In the genomic region with DNA sequence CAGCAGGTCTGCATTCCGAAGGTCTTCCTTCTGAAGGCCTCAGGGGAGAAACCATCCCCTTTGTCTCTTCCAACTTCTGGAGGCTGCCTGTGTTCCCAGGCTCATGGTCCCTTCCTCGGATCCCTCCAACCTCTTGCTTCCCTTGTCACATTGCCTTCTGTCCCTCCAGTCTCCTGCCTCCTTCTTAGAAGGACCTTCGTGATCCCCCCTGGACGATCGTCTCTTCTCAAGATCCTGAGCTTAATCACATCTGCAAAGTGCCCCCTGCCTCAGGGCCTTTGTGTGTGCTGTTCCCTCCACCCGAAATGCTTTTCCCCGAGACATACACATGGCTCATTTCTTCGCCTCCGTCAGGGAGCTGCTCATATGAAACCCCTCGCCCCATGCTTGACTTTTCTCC, we compare ENCODE assay signal across 23 cellular contexts.
DNase-seq lines count a peak whose midpoint lies in the region; ATAC-seq and TF ChIP-seq lines count a peak whose summit lies in the region.
"Had no signal": no experiment of that assay in that cellular context is flagged by ENCODE, and none has a peak within 500 bp of the region (broad histone marks: within the 10 kb centered on the region; RNA-seq: fewer than 3 reads in every experiment).

No MANE protein-coding gene starts in this region.

- H3K4me1 Mint-ChIP-seq in T-helper 2 cell treated with Interferon-gamma antibody and Interleukin-4, amounts not matched to agents 5 μg/mL and 100 μg/mL, for 36 hours (ENCODE audit: low read depth): peaks cover 49% of the 10 kb centered on the region
- H3K4me1 Mint-ChIP-seq in naive thymus-derived CD8-positive, alpha-beta T cell: peaks cover 24 to 56% (median 55%) of the 10 kb centered on the region in 4 donors
- no peaks in the 10 kb centered on the region for H3K4me1 Mint-ChIP-seq in progenitor cell of endocrine pancreas (ENCODE audit: low read depth)

- H3K27ac ChIP-seq in BLaER1 (no peak overlapping the region; the same call in 1 of the 2 replicates), RWPE2 (ENCODE audit: poor library complexity, severe bottlenecking) (peak overlapping the region; percentile 89)
- H3K27ac ChIP-seq: adrenal gland, body of pancreas, KMS-11, psoas muscle, SJSA1 had no signal

- DNase-seq in T-helper 2 cell treated with Interferon-gamma antibody and Interleukin-4, amounts not matched to agents 5 μg/mL and 100 μg/mL, for 36 hours (ENCODE audit: low spot score): no peak
- DNase-seq in T-helper 2 cell (no peak), RWPE2 (ENCODE audit: low spot score) (no peak), GM10266 (ENCODE audit: extremely low spot score) (no peak), progenitor cell of endocrine pancreas (ENCODE audit: low spot score, unreplicated experiment) (no peak), NCI-H1436 treated with DMSO at 0.1 percent for 48 hours (lab: John Stamatoyannopoulos, UW) (no peak)
- DNase-seq in naive thymus-derived CD8-positive, alpha-beta T cell: no peak
- DNase-seq: 8988T; activated CD8-positive, alpha-beta memory T cell treated with anti-CD3 and anti-CD28 coated beads, Interleukin-2, amount 50 U/mL, for 4 hours; adrenal gland; body of pancreas; dorsolateral prefrontal cortex; GDM1; hippocampal formation; immature natural killer cell; NCI-H1417 treated with DMSO at 0.1 percent for 48 hours; NCI-H2081 treated with DMSO at 0.1 percent for 48 hours; psoas muscle had no signal

- H3K4me3 Mint-ChIP-seq in T-helper 2 cell treated with Interferon-gamma antibody and Interleukin-4, amounts not matched to agents 5 μg/mL and 100 μg/mL, for 36 hours: no peak overlapping the region
- H3K4me3 Mint-ChIP-seq in naive thymus-derived CD8-positive, alpha-beta T cell: no peak overlapping the region
- no peak overlapping the region for H3K4me3 Mint-ChIP-seq in progenitor cell of endocrine pancreas (ENCODE audit: low read depth)

- no peak for TF ChIP-seq CTCF in RWPE2 (IDR thresholded peaks at IDR 0.05; ENCODE audit: poor library complexity, severe bottlenecking)
- no peak for TF ChIP-seq CTCF in GM10266 (IDR thresholded peaks at IDR 0.05; ENCODE audit: control insufficient read depth, insufficient read depth, low read depth, missing control alignments)
- no peak for TF ChIP-seq CTCF in progenitor cell of endocrine pancreas (IDR thresholded peaks at IDR 0.05; ENCODE audit: unreplicated experiment)

- H3K9me3 ChIP-seq in BLaER1 (no peaks in the 10 kb centered on the region), RWPE2 (ENCODE audit: severe bottlenecking) (no peaks in the 10 kb centered on the region)
- H3K9me3 ChIP-seq: adrenal gland, body of pancreas, psoas muscle, SJSA1 had no signal

- no peaks in the 10 kb centered on the region for H3K27me3 ChIP-seq in BLaER1
- H3K27me3 ChIP-seq in RWPE2 (ENCODE audit: insufficient read depth, poor library complexity, severe bottlenecking): no peaks in the 10 kb centered on the region
- H3K27me3 ChIP-seq: adrenal gland, body of pancreas, dorsolateral prefrontal cortex, SJSA1 had no signal

- H3K36me3 Mint-ChIP-seq in T-helper 2 cell treated with Interferon-gamma antibody and Interleukin-4, amounts not matched to agents 5 μg/mL and 100 μg/mL, for 36 hours (ENCODE audit: low read depth): no peaks in the 10 kb centered on the region
- H3K36me3 Mint-ChIP-seq in naive thymus-derived CD8-positive, alpha-beta T cell: no peaks in the 10 kb centered on the region
- H3K36me3 Mint-ChIP-seq in progenitor cell of endocrine pancreas (ENCODE audit: insufficient read depth): no peaks in the 10 kb centered on the region
- H3K36me3 Mint-ChIP-seq: immature natural killer cell had no signal

- peaks cover 73% of the 10 kb centered on the region for H3K4me1 ChIP-seq in BLaER1
- peaks cover 32% of the 10 kb centered on the region for H3K4me1 ChIP-seq in RWPE2 (ENCODE audit: insufficient read depth, poor library complexity, severe bottlenecking)
- H3K4me1 ChIP-seq: adrenal gland, body of pancreas, psoas muscle had no signal

- H3K27me3 Mint-ChIP-seq in T-helper 2 cell treated with Interferon-gamma antibody and Interleukin-4, amounts not matched to agents 5 μg/mL and 100 μg/mL, for 36 hours (ENCODE audit: low read depth): no peaks in the 10 kb centered on the region
- no peaks in the 10 kb centered on the region for H3K27me3 Mint-ChIP-seq in naive thymus-derived CD8-positive, alpha-beta T cell
- peaks cover 4% of the 10 kb centered on the region for H3K27me3 Mint-ChIP-seq in progenitor cell of endocrine pancreas
- H3K27me3 Mint-ChIP-seq: stimulated activated naive CD8-positive, alpha-beta T cell treated with anti-CD3 and anti-CD28 coated beads, Interleukin-15, amount 100 ng/mL, for 72 hours had no signal

- no peak for ATAC-seq in RWPE2 (ENCODE audit: low read depth)
- ATAC-seq in naive thymus-derived CD8-positive, alpha-beta T cell: no peak
- ATAC-seq: body of pancreas, Panc1, psoas muscle had no signal

- H3K4me3 ChIP-seq in BLaER1 (no peak overlapping the region), RWPE2 (ENCODE audit: severe bottlenecking) (no peak overlapping the region)
- H3K4me3 ChIP-seq: adrenal gland, body of pancreas, dorsolateral prefrontal cortex, psoas muscle, SJSA1 had no signal

- 0 out of 2 replicates have a peak overlapping the region, but pooled peaks have one; percentile 2 for H3K4me2 ChIP-seq in BLaER1
- H3K4me2 ChIP-seq: KMS-11 had no signal

- no peaks in the 10 kb centered on the region for H3K9me3 Mint-ChIP-seq in T-helper 2 cell treated with Interferon-gamma antibody and Interleukin-4, amounts not matched to agents 5 μg/mL and 100 μg/mL, for 36 hours
- H3K9me3 Mint-ChIP-seq in naive thymus-derived CD8-positive, alpha-beta T cell: no peaks in the 10 kb centered on the region
- no peaks in the 10 kb centered on the region for H3K9me3 Mint-ChIP-seq in progenitor cell of endocrine pancreas (ENCODE audit: low read depth)
- H3K9me3 Mint-ChIP-seq: immature natural killer cell; stimulated activated naive CD8-positive, alpha-beta T cell treated with anti-CD3 and anti-CD28 coated beads, Interleukin-15, amount 100 ng/mL, for 72 hours had no signal

- no peaks in the 10 kb centered on the region for H4K20me1 ChIP-seq in BLaER1

- no peak overlapping the region for H3K9ac ChIP-seq in BLaER1
- H3K9ac ChIP-seq: KMS-11 had no signal

- POLR2A ChIA-PET in naive thymus-derived CD8-positive, alpha-beta T cell (lab: Charles Lee): interaction anchor here (0.7 to 1.7 kb wide), 2 partner anchors 32 to 82 kb away, joined by 3 to 7 read pairs; no protein-coding TSS in a partner anchor

- H3K36me3 ChIP-seq in BLaER1: no peaks in the 10 kb centered on the region
- no peaks in the 10 kb centered on the region for H3K36me3 ChIP-seq in RWPE2 (ENCODE audit: low read depth)
- H3K36me3 ChIP-seq: adrenal gland, SJSA1 had no signal

- H3K27ac Mint-ChIP-seq in T-helper 2 cell treated with Interferon-gamma antibody and Interleukin-4, amounts not matched to agents 5 μg/mL and 100 μg/mL, for 36 hours: peak overlapping the region; percentile 39
- peak overlapping the region in 8 of 10 donors; percentile 1 to 93 (median 58) for H3K27ac Mint-ChIP-seq in naive thymus-derived CD8-positive, alpha-beta T cell
- no peak overlapping the region for H3K27ac Mint-ChIP-seq in progenitor cell of endocrine pancreas
